8 cellular contexts compared by ENCODE assay signal in genomic region chr4:168832746-168833575, GRCh38.
DNase-seq lines count a peak whose midpoint lies in the region; ATAC-seq, FAIRE-seq and TF ChIP-seq lines count a peak whose summit lies in the region.

No MANE protein-coding gene starts in this region.

- TSS peak; percentile 80 for BruUV-seq in mammary epithelial cell (replicated peaks; lab: Mats Ljungman, UMichigan)

- H3K4me3 Mint-ChIP-seq in stimulated activated effector memory CD8-positive, alpha-beta T cell treated with anti-CD3 and anti-CD28 coated beads, Interleukin-12 subunit alpha, Interleukin-12 subunit beta, amount 100 ng/mL, for 72 hours, result peak overlapping the region; percentile 77

- in situ Hi-C loops in mammary epithelial cell (cut with MboI; ENCODE audit: low sequenced_read_pairs in 2 of 2), result loop anchor here in 1 of 2 donors (10.0 to 25.0 kb wide), 2 partner anchors 108 to 246 kb away; no protein-coding TSS in a partner anchor

- dilution Hi-C loops in mammary epithelial cell (cut with HindIII; ENCODE audit: low sequenced_read_pairs), result no loop called here

- CTCF ChIA-PET in mammary epithelial cell (lab: Charles Lee; ENCODE audit: low non-redundant PET), result interaction anchor here (0.5 to 1.0 kb wide), 2 partner anchors 32 to 48 kb away, joined by 3 to 17 read pairs; no protein-coding TSS in a partner anchor

- no peak overlapping the region for H3K27ac Mint-ChIP-seq in stimulated activated effector memory CD8-positive, alpha-beta T cell treated with anti-CD3 and anti-CD28 coated beads, Interleukin-12 subunit alpha, Interleukin-12 subunit beta, amount 100 ng/mL, for 72 hours

- no peaks in the 10 kb centered on the region for H4K20me1 ChIP-seq in mammary epithelial cell (ENCODE audit: insufficient read depth, low read length)

- DNase-seq in ELF-1 (ENCODE audit: low read depth, low spot score) (peak; percentile 55), LNCaP clone FGC (ENCODE audit: low read depth) (no peak), mammary epithelial cell (peak; percentile 69), kidney (peak; percentile 87), NOMO-1 treated with DMSO at 0.1 percent for 48 hours (lab: John Stamatoyannopoulos, UW; ENCODE audit: unreplicated experiment) (no peak)
- no peak for DNase-seq in stimulated activated effector memory CD8-positive, alpha-beta T cell treated with anti-CD3 and anti-CD28 coated beads, Interleukin-12 subunit alpha, Interleukin-12 subunit beta, amount 100 ng/mL, for 72 hours (ENCODE audit: low spot score in 2 of 2)

- WGBS in mammary epithelial cell (ENCODE audit: low coverage, missing lambda C conversion rate), result under 1% methylated on average over 11 of the region's 60 CpGs

- intact Hi-C loops in mammary epithelial cell (cut with micrococcal nuclease) (loop anchor here (1.0 to 5.0 kb wide), 8 partner anchors 10 to 248 kb away; no protein-coding TSS in a partner anchor), kidney (cut with DNase I) (no loop called here)

- H3K4me1 ChIP-seq in mammary epithelial cell (ENCODE audit: insufficient read depth, low read length) (peaks cover 44% of the 10 kb centered on the region), kidney (ENCODE audit: control insufficient read depth in 1 of 2, insufficient read depth in 1 of 2, low read depth in 1 of 2, low read length in 2 of 2) (peaks cover 0 to 2% of the 10 kb centered on the region in 2 donors)

- peak overlapping the region; percentile 50 for H2AFZ ChIP-seq in mammary epithelial cell (ENCODE audit: low read depth, low read length)

- H3K4me3 ChIP-seq in LNCaP clone FGC (ENCODE audit: low read depth, low read length) (peak overlapping the region; percentile 64), mammary epithelial cell (replicated peaks in 1 of 3; ENCODE audit: insufficient read depth in 1 of 3, low read depth in 2 of 3, low read length in 3 of 3) (peak overlapping the region; percentile 88 to 95 (median 95)), kidney (ENCODE audit: low read length in 2 of 2) (peak overlapping the region; percentile 73 to 74)

- peak overlapping the region; percentile 97 for H3K4me2 ChIP-seq in mammary epithelial cell (ENCODE audit: insufficient read depth, low read depth, low read length)

- peak overlapping the region; percentile 84 for H3K27ac ChIP-seq in mammary epithelial cell (ENCODE audit: insufficient read depth, low read depth, low read length)
- peak overlapping the region; percentile 79 to 93 for H3K27ac ChIP-seq in kidney (ENCODE audit: low read depth in 2 of 2, low read length in 2 of 2)

- H3K36me3 ChIP-seq in mammary epithelial cell (ENCODE audit: insufficient read depth, low read length), result peaks cover 21% of the 10 kb centered on the region
- H3K36me3 ChIP-seq in kidney (ENCODE audit: control insufficient read depth in 1 of 2, insufficient read depth in 2 of 2, low read length in 2 of 2), result no peaks in the 10 kb centered on the region

- no peaks in the 10 kb centered on the region for H3K9me3 Mint-ChIP-seq in stimulated activated effector memory CD8-positive, alpha-beta T cell treated with anti-CD3 and anti-CD28 coated beads, Interleukin-12 subunit alpha, Interleukin-12 subunit beta, amount 100 ng/mL, for 72 hours

- TF ChIP-seq CTCF in LNCaP clone FGC (IDR thresholded peaks at IDR 0.05; ENCODE audit: control insufficient read depth, extremely low read depth, insufficient read depth) (no peak), mammary epithelial cell (conservative IDR thresholded peaks at IDR 0.05 in 1 of 2, IDR thresholded peaks at IDR 0.05 in 1 of 2; ENCODE audit: extremely low read depth in 1 of 2, insufficient read depth in 1 of 2, low read depth in 1 of 2, low read length in 2 of 2) (peak in 1 of 2 donors; percentile 35), kidney (IDR thresholded peaks at IDR 0.05; ENCODE audit: borderline replicate concordance, extremely low read depth, insufficient read depth) (no peak)

- H3K9me3 ChIP-seq in mammary epithelial cell (replicated peaks; ENCODE audit: insufficient read depth, low read length), result no peaks in the 10 kb centered on the region
- no peaks in the 10 kb centered on the region for H3K9me3 ChIP-seq in kidney (ENCODE audit: control insufficient read depth in 1 of 2, low read length in 2 of 2)

- ATAC-seq in stimulated activated effector memory CD8-positive, alpha-beta T cell treated with anti-CD3 and anti-CD28 coated beads, Interleukin-12 subunit alpha, Interleukin-12 subunit beta, amount 100 ng/mL, for 72 hours, result no peak
- ATAC-seq in GM19328 (IDR thresholded peaks at IDR 0.05; ENCODE audit: unreplicated experiment) (no peak), HG02798 (IDR thresholded peaks at IDR 0.05; ENCODE audit: poor library complexity, unreplicated experiment) (no peak)

- H3K4me1 Mint-ChIP-seq in stimulated activated effector memory CD8-positive, alpha-beta T cell treated with anti-CD3 and anti-CD28 coated beads, Interleukin-12 subunit alpha, Interleukin-12 subunit beta, amount 100 ng/mL, for 72 hours, result peaks cover 18% of the 10 kb centered on the region

- H3K36me3 Mint-ChIP-seq in stimulated activated effector memory CD8-positive, alpha-beta T cell treated with anti-CD3 and anti-CD28 coated beads, Interleukin-12 subunit alpha, Interleukin-12 subunit beta, amount 100 ng/mL, for 72 hours, result no peaks in the 10 kb centered on the region

- no peak for FAIRE-seq in kidney (lab: Jason Lieb, UNC)

- H3K9ac ChIP-seq in mammary epithelial cell (ENCODE audit: insufficient read depth, low read length) (peak overlapping the region; percentile 94), kidney (ENCODE audit: low read length in 2 of 2) (peak overlapping the region; percentile 82 to 86)

- H3K27me3 ChIP-seq in mammary epithelial cell (ENCODE audit: insufficient read depth, low read length), result no peaks in the 10 kb centered on the region

- H3K79me2 ChIP-seq in mammary epithelial cell (ENCODE audit: insufficient read depth, low read length), result peaks cover 61% of the 10 kb centered on the region

Comparison
In these comparisons a context has a peak if more than half of its experiments do, and no peak if none do; other contexts are left out.
1. DNase-seq: peak in ELF-1 (single experiment), mammary epithelial cell (single experiment) and kidney (single experiment); none in LNCaP clone FGC (single experiment), stimulated activated effector memory CD8-positive, alpha-beta T cell treated with anti-CD3 and anti-CD28 coated beads, Interleukin-12 subunit alpha, Interleukin-12 subunit beta, amount 100 ng/mL, for 72 hours (0 of 2) and NOMO-1 treated with DMSO at 0.1 percent for 48 hours (single experiment).
2. Peak in every context shown above with its lines, with median percentiles within 50 percentile points of each other: H3K4me3 ChIP-seq.